Comparison of ENCODE assay signal across 12 cellular contexts in genomic region chr7:157423886-157424565, GRCh38.
"Had no signal": no experiment of that assay in that cellular context is flagged by ENCODE, and none has a peak within 500 bp of the region (broad histone marks: within the 10 kb centered on the region; RNA-seq: fewer than 3 reads in every experiment).

No MANE protein-coding gene starts in this region.

- H3K36me3 ChIP-seq: ovary, prostate gland had no signal

- H3K4me3 ChIP-seq: mucosa of descending colon, ovary, prostate gland, sigmoid colon, skin epidermis had no signal

- H3K9me3 ChIP-seq: mucosa of descending colon, ovary, prostate gland, sigmoid colon had no signal

- FAIRE-seq: colon, frontal cortex, urothelium cell line had no signal

- H3K27me3 ChIP-seq: ovary, sigmoid colon had no signal

- ATAC-seq: naive thymus-derived CD8-positive, alpha-beta T cell had no signal

- H3K4me1 ChIP-seq: prostate gland, sigmoid colon had no signal

- DNase-seq: erythroblast; islet precursor cell; naive thymus-derived CD8-positive, alpha-beta T cell; ovary; sigmoid colon; stimulated activated naive CD4-positive, alpha-beta T cell had no signal

- H3K27ac ChIP-seq: ovary, prostate gland, sigmoid colon had no signal
